ENCODE assay signal across 8 cellular contexts in the genomic region with DNA sequence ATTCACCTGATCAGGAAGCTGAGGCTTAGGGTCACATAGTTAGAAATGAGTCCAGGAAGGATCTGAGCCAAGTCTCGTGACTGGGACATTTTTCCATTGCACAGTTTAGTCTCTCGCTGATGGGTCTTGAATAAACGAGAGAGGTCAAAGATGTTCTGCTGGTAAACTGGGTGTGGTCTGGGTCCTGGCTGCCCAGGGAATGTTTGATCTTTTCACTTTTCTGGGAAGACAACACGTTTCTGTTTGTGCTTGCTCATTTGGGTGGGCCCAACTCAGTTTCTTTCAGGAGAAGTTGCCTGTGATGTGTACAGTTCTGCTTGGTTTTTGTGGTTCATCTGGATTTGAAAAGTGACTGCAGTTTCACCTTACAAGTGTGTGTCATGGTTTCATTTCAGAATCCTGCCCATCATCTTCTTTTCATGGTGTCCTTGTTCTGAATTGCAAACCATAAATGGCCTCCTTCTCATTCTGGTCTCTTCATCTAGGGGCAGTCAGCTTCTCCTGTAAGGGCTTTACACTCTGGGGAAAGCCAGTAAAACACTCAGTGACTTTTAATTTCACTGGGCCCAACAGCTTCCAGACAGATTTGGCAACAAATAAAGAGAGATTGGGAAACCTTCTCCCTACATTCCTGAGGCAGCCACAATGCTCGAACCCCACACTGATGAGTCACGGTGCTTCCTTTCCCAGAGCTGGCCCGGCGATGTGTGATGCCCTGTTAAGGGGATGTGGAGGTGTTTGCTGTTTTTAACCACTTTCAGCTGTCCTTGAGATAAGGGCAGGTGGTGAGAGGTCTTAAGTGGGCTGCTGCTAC. TPM values are rescaled to one million over a fixed set of nuclear protein-coding genes. Genes with fewer than 3 reads are reported as not detected.
DNase-seq lines count a peak whose midpoint lies in the region; ATAC-seq and TF ChIP-seq lines count a peak whose summit lies in the region.

No MANE protein-coding gene starts in this region.

- POLR2A ChIA-PET in MCF 10A (lab: Yijun Ruan, JAX), result interaction anchor here (0.5 to 4.7 kb wide), 23 partner anchors 8 to 1181 kb away, joined by 3 to 63 read pairs (median 4); a partner anchor contains a TSS
- POLR2A ChIA-PET in naive thymus-derived CD4-positive, alpha-beta T cell (lab: Charles Lee), result no interaction called here

- no peaks in the 10 kb centered on the region for H3K9me3 Mint-ChIP-seq in MCF 10A (ENCODE audit: unreplicated experiment)
- H3K9me3 Mint-ChIP-seq in naive thymus-derived CD4-positive, alpha-beta T cell, result peaks cover 0 to 5% (median 0%) of the 10 kb centered on the region in 11 donors

- no peak overlapping the region for H3K27ac ChIP-seq in WERI-Rb-1
- H3K27ac ChIP-seq in naive thymus-derived CD4-positive, alpha-beta T cell (ENCODE audit: low read depth, low read length), result no peak overlapping the region

- no peaks in the 10 kb centered on the region for H3K9me3 ChIP-seq in WERI-Rb-1 (ENCODE audit: severe bottlenecking)
- H3K9me3 ChIP-seq in naive thymus-derived CD4-positive, alpha-beta T cell (ENCODE audit: control insufficient read depth in 2 of 3, low read length in 3 of 3), result no peaks in the 10 kb centered on the region

- no peaks in the 10 kb centered on the region for H3K4me1 ChIP-seq in naive thymus-derived CD4-positive, alpha-beta T cell (ENCODE audit: control insufficient read depth in 2 of 2, insufficient read depth in 2 of 2, low read length in 2 of 2)

- TSS peak; percentile 87 for BruUV-seq in MCF 10A (replicated peaks; lab: Mats Ljungman, UMichigan)

- H3K36me3 ChIP-seq in WERI-Rb-1, result no peaks in the 10 kb centered on the region
- no peaks in the 10 kb centered on the region for H3K36me3 ChIP-seq in naive thymus-derived CD4-positive, alpha-beta T cell (ENCODE audit: control insufficient read depth in 2 of 3, insufficient read depth in 3 of 3, low read length in 3 of 3)

- TF ChIP-seq CTCF in AG09309 (IDR thresholded peaks at IDR 0.05; ENCODE audit: control insufficient read depth, insufficient read depth, low read depth, low read length, missing control alignments), result no peak
- TF ChIP-seq CTCF in MCF 10A (IDR thresholded peaks at IDR 0.05; ENCODE audit: unreplicated experiment), result no peak
- TF ChIP-seq CTCF in WERI-Rb-1 (IDR thresholded peaks at IDR 0.05; ENCODE audit: low read depth, low read length), result no peak

- ATAC-seq in GM21390 (IDR thresholded peaks at IDR 0.05; ENCODE audit: unreplicated experiment) (peak; percentile 74), HG02588 (IDR thresholded peaks at IDR 0.05; ENCODE audit: unreplicated experiment) (no peak)
- no peak for ATAC-seq in naive thymus-derived CD4-positive, alpha-beta T cell

- CTCF ChIA-PET in MCF 10A (lab: Yijun Ruan, JAX), result interaction anchor here (0.6 to 2.1 kb wide), 12 partner anchors 7 to 201 kb away, joined by 3 to 22 read pairs (median 3); no protein-coding TSS in a partner anchor
- CTCF ChIA-PET in naive thymus-derived CD4-positive, alpha-beta T cell (lab: Charles Lee), result no interaction called here

- peak overlapping the region; percentile 55 for H3K4me3 Mint-ChIP-seq in MCF 10A (ENCODE audit: unreplicated experiment)
- H3K4me3 Mint-ChIP-seq in naive thymus-derived CD4-positive, alpha-beta T cell, result peak overlapping the region in 1 of 10 donors; percentile 23

- DNase-seq in AG09309 (ENCODE audit: low read depth) (peak; percentile 89), HuH-7.5 (ENCODE audit: low spot score) (peak; percentile 63), MCF 10A (ENCODE audit: unreplicated experiment) (peak; percentile 98), mucosa of gallbladder (ENCODE audit: low spot score) (peak; percentile 38), WERI-Rb-1 (no peak)
- no peak for DNase-seq in naive thymus-derived CD4-positive, alpha-beta T cell

- H3K4me1 Mint-ChIP-seq in MCF 10A (ENCODE audit: insufficient read depth, unreplicated experiment), result peaks cover 36% of the 10 kb centered on the region
- H3K4me1 Mint-ChIP-seq in naive thymus-derived CD4-positive, alpha-beta T cell, result peaks cover 0 to 19% (median 0%) of the 10 kb centered on the region in 7 donors

- intact Hi-C loops in MCF 10A (cut with micrococcal nuclease), result loop anchor here (1.0 to 2.0 kb wide), 2 partner anchors 8 to 35 kb away; no protein-coding TSS in a partner anchor
- intact Hi-C loops in naive thymus-derived CD4-positive, alpha-beta T cell (cut with micrococcal nuclease), result no loop called here

- H3K27ac Mint-ChIP-seq in MCF 10A (ENCODE audit: low read depth, unreplicated experiment), result peak overlapping the region; percentile 92
- H3K27ac Mint-ChIP-seq in naive thymus-derived CD4-positive, alpha-beta T cell, result peak overlapping the region in 1 of 9 donors; percentile 46

- H3K27me3 ChIP-seq in WERI-Rb-1 (ENCODE audit: insufficient read depth, low read depth, severe bottlenecking), result no peaks in the 10 kb centered on the region
- H3K27me3 ChIP-seq in naive thymus-derived CD4-positive, alpha-beta T cell (ENCODE audit: control insufficient read depth in 2 of 2, insufficient read depth in 2 of 2, low read length in 2 of 2), result no peaks in the 10 kb centered on the region

- peaks cover 6% of the 10 kb centered on the region for H3K36me3 Mint-ChIP-seq in MCF 10A (ENCODE audit: insufficient read depth, unreplicated experiment)
- peaks cover 0 to 2% (median 0%) of the 10 kb centered on the region in 5 donors for H3K36me3 Mint-ChIP-seq in naive thymus-derived CD4-positive, alpha-beta T cell

- H3K4me3 ChIP-seq in AG09309 (ENCODE audit: control insufficient read depth, low read depth, low read length), result no peak overlapping the region
- H3K4me3 ChIP-seq in WERI-Rb-1 (ENCODE audit: low read depth, low read length), result no peak overlapping the region
- H3K4me3 ChIP-seq in naive thymus-derived CD4-positive, alpha-beta T cell (ENCODE audit: low read length), result no peak overlapping the region

- no peaks in the 10 kb centered on the region for H3K27me3 Mint-ChIP-seq in MCF 10A (ENCODE audit: insufficient read depth, unreplicated experiment)
- peaks cover 28 to 59% (median 45%) of the 10 kb centered on the region in 5 donors for H3K27me3 Mint-ChIP-seq in naive thymus-derived CD4-positive, alpha-beta T cell

RNA-seq across cellular contexts. Expression of a gene that starts 7.2 kb away (rescaled TPM):
- 10.4 and 14.8 TPM in 2 replicates for total RNA-seq in MCF 10A (2022)
- total RNA-seq in mucosa of gallbladder, result 19.2 TPM
- under 1 TPM in 1 of 5 experiments, not detected in 4; 0.42 TPM for total RNA-seq in naive thymus-derived CD4-positive, alpha-beta T cell
- polyA plus RNA-seq in naive thymus-derived CD4-positive, alpha-beta T cell, result not detected

RNA-seq across cellular contexts. Expression of a gene that starts 37.8 kb away (rescaled TPM):
- 15.7 and 17.9 TPM in 2 replicates for total RNA-seq in MCF 10A (2022)
- total RNA-seq in mucosa of gallbladder, result 34.8 TPM
- total RNA-seq in naive thymus-derived CD4-positive, alpha-beta T cell, result 10 to 100 TPM; 22.7 to 72.5 (median 46.5) TPM
- 10 to 100 TPM; 42.1 to 49.0 TPM for polyA plus RNA-seq in naive thymus-derived CD4-positive, alpha-beta T cell

Comparison
In these comparisons a context has a peak if more than half of its experiments do, and no peak if none do; other contexts are left out.
1. DNase-seq: peak in AG09309 (single experiment), HuH-7.5 (single experiment), MCF 10A (single experiment) and mucosa of gallbladder (single experiment); none in WERI-Rb-1 (single experiment) and naive thymus-derived CD4-positive, alpha-beta T cell (0 of 9).